ENCODE assay signal across 31 cellular contexts in the genomic region with DNA sequence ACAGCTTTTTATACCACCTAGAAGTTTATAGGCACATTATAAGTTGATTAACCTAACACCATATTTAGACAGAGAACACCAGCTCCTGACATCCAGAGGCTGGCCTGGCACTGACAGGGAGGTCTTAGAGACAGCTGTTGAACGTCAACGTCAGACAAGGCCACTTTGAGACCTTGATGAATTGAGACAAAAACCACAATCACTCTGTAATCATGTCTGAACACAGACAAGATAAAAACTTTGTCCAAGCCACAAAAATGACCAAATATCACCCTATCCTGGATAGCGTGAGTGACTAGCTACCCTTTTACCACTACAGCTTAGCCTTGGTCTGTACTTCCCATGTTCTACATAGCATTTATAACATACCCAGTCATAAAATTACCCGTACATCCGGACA.
"Had no signal": no experiment of that assay in that cellular context is flagged by ENCODE, and none has a peak within 500 bp of the region (broad histone marks: within the 10 kb centered on the region; RNA-seq: fewer than 3 reads in every experiment).

No MANE protein-coding gene starts in this region.

- FAIRE-seq: K562, TTC549 had no signal

- H3K9me3 Mint-ChIP-seq: activated B cell treated with CpG ODN at 0.5 μM for 24 hours; activated CD4-positive, alpha-beta memory T cell treated with anti-CD3 and anti-CD28 coated beads for 36 hours had no signal

- H3K4me3 ChIP-seq: ascending aorta, K562, SJSA1 had no signal

- H3K27me3 ChIP-seq: ascending aorta, SJSA1 had no signal

- H3K36me3 Mint-ChIP-seq: activated CD4-positive, alpha-beta memory T cell treated with anti-CD3 and anti-CD28 coated beads for 36 hours; activated naive CD4-positive, alpha-beta T cell treated with anti-CD3 and anti-CD28 coated beads, Interleukin-2, amount 50 U/mL, for 72 hours; brain; T-cell had no signal

- ATAC-seq: activated naive CD4-positive, alpha-beta T cell treated with anti-CD3 and anti-CD28 coated beads, Interleukin-2, amount 50 U/mL, for 72 hours; activated naive CD8-positive, alpha-beta T cell treated with anti-CD3 and anti-CD28 coated beads, Interleukin-2, amount 50 U/mL, for 24 hours; activated T-cell treated with anti-CD3 and anti-CD28 coated beads, Interleukin-2, amount 50 U/mL, for 4 hours; K562; Panc1; T-cell had no signal

- H3K27ac ChIP-seq: ascending aorta, RWPE1, SJSA1 had no signal

- H3K36me3 ChIP-seq: ascending aorta, SJSA1 had no signal

- DNase-seq: activated B cell treated with CpG ODN at 0.5 μM for 24 hours; activated CD4-positive, alpha-beta memory T cell treated with anti-CD3 and anti-CD28 coated beads for 36 hours; activated CD4-positive, alpha-beta T cell treated with anti-CD3 and anti-CD28 coated beads for 1 hour; activated CD4-positive, alpha-beta T cell treated with anti-CD3 and anti-CD28 coated beads, Interleukin-2, amount 10 ng/mL, durations not matched to agents 7 days and 5 days; activated CD8-positive, alpha-beta memory T cell treated with anti-CD3 and anti-CD28 coated beads for 24 hours; activated effector memory CD4-positive, alpha-beta T cell treated with anti-CD3 and anti-CD28 coated beads, Interleukin-2, amount 50 U/mL, for 16 hours; activated naive CD4-positive, alpha-beta T cell treated with Interleukin-2 at 50 U/mL for 16 hours; activated naive CD8-positive, alpha-beta T cell treated with anti-CD3 and anti-CD28 coated beads, Interleukin-2, amount 50 U/mL, for 24 hours; activated T-cell treated with anti-CD3 and anti-CD28 coated beads, Interleukin-2, amount 50 U/mL, for 4 hours; amniotic stem cell; Karpas-422; NCI-H1048; NCI-H1694; NCI-H2029; NCI-H2107; NCI-H2171 treated with DMSO at 0.1 percent for 48 hours; NCI-H226; NCI-H526 treated with DMSO at 0.1 percent for 48 hours; NCI-H82; Right ventricle myocardium superior; T-cell; T-helper 2 cell; T1000 had no signal

- H3K4me3 Mint-ChIP-seq: activated B cell treated with CpG ODN at 0.5 μM for 24 hours; activated CD4-positive, alpha-beta memory T cell treated with anti-CD3 and anti-CD28 coated beads for 36 hours; activated CD4-positive, alpha-beta T cell treated with anti-CD3 and anti-CD28 coated beads, Interleukin-2, amount 10 ng/mL, durations not matched to agents 7 days and 5 days; activated naive CD8-positive, alpha-beta T cell treated with anti-CD3 and anti-CD28 coated beads, Interleukin-2, amount 50 U/mL, for 24 hours; activated T-cell treated with anti-CD3 and anti-CD28 coated beads, Interleukin-2, amount 50 U/mL, for 4 hours; brain; T-cell had no signal

- H3K27ac Mint-ChIP-seq: activated B cell treated with CpG ODN at 0.5 μM for 24 hours; activated CD4-positive, alpha-beta memory T cell treated with anti-CD3 and anti-CD28 coated beads for 36 hours; activated CD4-positive, alpha-beta T cell treated with anti-CD3 and anti-CD28 coated beads, Interleukin-2, amount 10 ng/mL, durations not matched to agents 7 days and 5 days; activated naive CD4-positive, alpha-beta T cell treated with anti-CD3 and anti-CD28 coated beads, Interleukin-2, amount 50 U/mL, for 72 hours; activated naive CD8-positive, alpha-beta T cell treated with anti-CD3 and anti-CD28 coated beads, Interleukin-2, amount 50 U/mL, for 24 hours; brain; T-cell had no signal

- H3K9me3 ChIP-seq: ascending aorta had no signal

- H3K4me1 Mint-ChIP-seq: activated B cell treated with CpG ODN at 0.5 μM for 24 hours; activated CD4-positive, alpha-beta T cell treated with anti-CD3 and anti-CD28 coated beads, Interleukin-2, amount 10 ng/mL, durations not matched to agents 7 days and 5 days; activated naive CD8-positive, alpha-beta T cell treated with anti-CD3 and anti-CD28 coated beads, Interleukin-2, amount 50 U/mL, for 24 hours; brain; T-cell had no signal

- H3K27me3 Mint-ChIP-seq: activated B cell treated with CpG ODN at 0.5 μM for 24 hours; activated CD4-positive, alpha-beta memory T cell treated with anti-CD3 and anti-CD28 coated beads for 36 hours; activated CD4-positive, alpha-beta T cell treated with anti-CD3 and anti-CD28 coated beads, Interleukin-2, amount 10 ng/mL, durations not matched to agents 7 days and 5 days; activated naive CD8-positive, alpha-beta T cell treated with anti-CD3 and anti-CD28 coated beads, Interleukin-2, amount 50 U/mL, for 24 hours; brain; T-cell had no signal

- H3K4me1 ChIP-seq: ascending aorta, SJSA1 had no signal
